Comparison of ENCODE assay signal across 28 cellular contexts in genomic region chr7:50276446-50276845, GRCh38.
A peak's percentile ranks its signal among the peaks of the same experiment; 100 is the strongest.
DNase-seq lines count a peak whose midpoint lies in the region; ATAC-seq and TF ChIP-seq lines count a peak whose summit lies in the region.
"Had no signal": no experiment of that assay in that cellular context is flagged by ENCODE, and none has a peak within 500 bp of the region (broad histone marks: within the 10 kb centered on the region; RNA-seq: fewer than 3 reads in every experiment).

No MANE protein-coding gene starts in this region.

- no peak for TF ChIP-seq POLR2A in NB4 (IDR thresholded peaks at IDR 0.05; ENCODE audit: extremely low read depth, insufficient read length)

- no peak for TF ChIP-seq CTCF in NB4 (IDR thresholded peaks at IDR 0.05; ENCODE audit: low read depth, low read length)

- H3K4me1 Mint-ChIP-seq in stimulated activated naive B cell treated with anti-CD40 and anti-IgM and Interleukin-4, amounts not matched to agents 10 μg/mL and 1 μg/mL and 100 μg/mL, for 72 hours, result peaks cover 49 to 81% of the 10 kb centered on the region in 2 donors

- H3K9me3 Mint-ChIP-seq in stimulated activated naive B cell treated with anti-CD40 and anti-IgM and Interleukin-4, amounts not matched to agents 10 μg/mL and 1 μg/mL and 100 μg/mL, for 72 hours, result peaks cover 2 to 5% of the 10 kb centered on the region in 2 donors
- H3K9me3 Mint-ChIP-seq: stimulated activated naive CD8-positive, alpha-beta T cell treated with anti-CD3 and anti-CD28 coated beads, Interleukin-15, Interleukin-2, amounts not matched to agents 100 ng/mL and 50 ng/mL, for 24 hours had no signal

- peaks cover 5 to 9% of the 10 kb centered on the region in 2 donors for H3K36me3 Mint-ChIP-seq in stimulated activated naive B cell treated with anti-CD40 and anti-IgM and Interleukin-4, amounts not matched to agents 10 μg/mL and 1 μg/mL and 100 μg/mL, for 72 hours

- no peak for ATAC-seq in stimulated activated naive B cell treated with anti-CD40 and anti-IgM and Interleukin-4, amounts not matched to agents 10 μg/mL and 1 μg/mL and 100 μg/mL, for 72 hours (replicated peaks)
- no peak for ATAC-seq in GM21528 (IDR thresholded peaks at IDR 0.05; ENCODE audit: low FRiP score, unreplicated experiment)
- ATAC-seq in HG03196 (IDR thresholded peaks at IDR 0.05; ENCODE audit: unreplicated experiment), result no peak
- ATAC-seq: lower lobe of right lung, Panc1, right lobe of liver had no signal

- no peak overlapping the region for H3K4me3 ChIP-seq in NB4 (ENCODE audit: low read depth, low read length)
- H3K4me3 ChIP-seq: lower lobe of right lung, MG63, right lobe of liver, thyroid gland had no signal

- no peaks in the 10 kb centered on the region for H3K27me3 Mint-ChIP-seq in stimulated activated naive B cell treated with anti-CD40 and anti-IgM and Interleukin-4, amounts not matched to agents 10 μg/mL and 1 μg/mL and 100 μg/mL, for 72 hours
- H3K27me3 Mint-ChIP-seq: stimulated activated naive CD8-positive, alpha-beta T cell treated with anti-CD3 and anti-CD28 coated beads, Interleukin-15, Interleukin-2, amounts not matched to agents 100 ng/mL and 50 ng/mL, for 24 hours had no signal

- DNase-seq in DMS79 treated with DMSO at 0.1 percent for 48 hours (lab: John Stamatoyannopoulos, UW), result peak; percentile 36
- DNase-seq in DMS79 (lab: John Stamatoyannopoulos, UW), result no peak
- DNase-seq in NB4 (ENCODE audit: low read depth), result peak; percentile 71
- DNase-seq in SIG-M5 (lab: John Stamatoyannopoulos, UW), result peak; percentile 29
- no peak for DNase-seq in stimulated activated naive B cell treated with anti-CD40 and anti-IgM and Interleukin-4, amounts not matched to agents 10 μg/mL and 1 μg/mL and 100 μg/mL, for 72 hours
- no peak for DNase-seq in activated naive CD4-positive, alpha-beta T cell treated with anti-CD3 and anti-CD28 coated beads, Interleukin-2, amount 50 U/mL, for 16 hours
- DNase-seq: activated CD4-positive, alpha-beta T cell treated with anti-CD3 and anti-CD28 coated beads for 4 hours; activated CD8-positive, alpha-beta memory T cell treated with anti-CD3 and anti-CD28 coated beads for 24 hours; activated gamma-delta T cell; activated T-cell treated with anti-CD3 and anti-CD28 coated beads, Interleukin-2, amount 50 U/mL, for 1 hour; DMS53; H7; IMR-90; kidney glomerular epithelial cell; lower lobe of right lung; MG63; NCI-H1694 treated with DMSO at 0.1 percent for 48 hours; NCI-H774; right lobe of liver; SHP77 treated with DMSO at 0.1 percent for 48 hours; stimulated activated CD4-positive, alpha-beta T cell treated with anti-CD3 and anti-CD28 coated beads, Interleukin-12 subunit alpha, Interleukin-12 subunit beta, amount 100 ng/mL, for 4 hours; stimulated activated CD4-positive, alpha-beta T cell treated with anti-CD3 and anti-CD28 coated beads, Interleukin-4, amount 100 ng/mL, for 4 hours; T-helper 1 cell; thyroid gland had no signal

- H3K4me3 Mint-ChIP-seq in stimulated activated naive B cell treated with anti-CD40 and anti-IgM and Interleukin-4, amounts not matched to agents 10 μg/mL and 1 μg/mL and 100 μg/mL, for 72 hours, result peak overlapping the region in 1 of 2 donors; percentile 47
- H3K4me3 Mint-ChIP-seq: stimulated activated naive CD8-positive, alpha-beta T cell treated with anti-CD3 and anti-CD28 coated beads, Interleukin-15, Interleukin-2, amounts not matched to agents 100 ng/mL and 50 ng/mL, for 24 hours had no signal

- peak overlapping the region; percentile 67 for H3K27ac Mint-ChIP-seq in stimulated activated naive B cell treated with anti-CD40 and anti-IgM and Interleukin-4, amounts not matched to agents 10 μg/mL and 1 μg/mL and 100 μg/mL, for 72 hours
- H3K27ac Mint-ChIP-seq: stimulated activated naive CD8-positive, alpha-beta T cell treated with anti-CD3 and anti-CD28 coated beads, Interleukin-15, Interleukin-2, amounts not matched to agents 100 ng/mL and 50 ng/mL, for 24 hours had no signal

Comparison
In these comparisons a context has a peak if more than half of its experiments do, and no peak if none do; other contexts are left out.
1. DNase-seq: peak in DMS79 treated with DMSO at 0.1 percent for 48 hours (single experiment), NB4 (single experiment) and SIG-M5 (single experiment); none in DMS79 (single experiment), stimulated activated naive B cell treated with anti-CD40 and anti-IgM and Interleukin-4, amounts not matched to agents 10 μg/mL and 1 μg/mL and 100 μg/mL, for 72 hours (single experiment) and activated naive CD4-positive, alpha-beta T cell treated with anti-CD3 and anti-CD28 coated beads, Interleukin-2, amount 50 U/mL, for 16 hours (single experiment).